ENCODE assay signal across 1 cellular context in the genomic region with DNA sequence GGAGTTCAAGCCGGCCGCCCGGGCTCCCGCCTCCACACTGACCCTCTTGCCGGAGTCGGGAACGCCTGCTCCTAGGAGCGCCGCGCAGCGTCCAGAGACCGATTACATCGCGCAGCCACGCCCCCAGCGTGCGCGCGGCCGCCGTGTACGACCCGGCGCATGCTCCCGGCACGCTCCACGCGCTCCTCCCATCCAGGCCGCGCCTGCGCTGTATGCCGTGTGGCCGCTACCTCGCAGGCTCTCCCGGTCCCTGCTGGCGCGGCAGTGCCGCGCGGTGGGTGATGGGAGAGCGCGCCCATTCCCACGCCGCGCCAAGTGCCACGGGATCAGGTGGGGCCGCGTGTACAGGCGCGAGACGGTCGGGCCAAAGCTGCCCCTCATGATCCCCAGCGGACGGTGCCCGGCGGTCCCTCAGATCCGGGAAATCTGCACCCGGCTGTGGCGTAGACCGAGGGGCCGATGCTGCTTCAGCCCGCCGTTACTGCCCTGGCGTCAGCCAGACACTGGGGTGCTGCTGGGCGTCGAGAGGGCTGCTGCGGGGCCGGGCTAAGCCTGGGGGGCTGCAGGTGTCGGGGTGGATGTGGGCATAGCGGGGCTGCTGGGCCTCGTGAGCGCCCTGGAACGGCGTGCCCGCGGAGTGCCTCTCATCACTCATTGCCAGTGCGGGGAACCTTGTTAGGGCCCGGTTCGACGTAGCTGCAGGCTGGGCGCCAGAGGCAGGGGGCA.
TF ChIP-seq lines count a peak whose summit lies in the region.

A gene with protein sequence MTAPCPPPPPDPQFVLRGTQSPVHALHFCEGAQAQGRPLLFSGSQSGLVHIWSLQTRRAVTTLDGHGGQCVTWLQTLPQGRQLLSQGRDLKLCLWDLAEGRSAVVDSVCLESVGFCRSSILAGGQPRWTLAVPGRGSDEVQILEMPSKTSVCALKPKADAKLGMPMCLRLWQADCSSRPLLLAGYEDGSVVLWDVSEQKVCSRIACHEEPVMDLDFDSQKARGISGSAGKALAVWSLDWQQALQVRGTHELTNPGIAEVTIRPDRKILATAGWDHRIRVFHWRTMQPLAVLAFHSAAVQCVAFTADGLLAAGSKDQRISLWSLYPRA (minus strand): TSS at position 97 of the 726 bp plus-strand sequence. CDS start 33,519 bp downstream, outside the sequence.
A gene with protein sequence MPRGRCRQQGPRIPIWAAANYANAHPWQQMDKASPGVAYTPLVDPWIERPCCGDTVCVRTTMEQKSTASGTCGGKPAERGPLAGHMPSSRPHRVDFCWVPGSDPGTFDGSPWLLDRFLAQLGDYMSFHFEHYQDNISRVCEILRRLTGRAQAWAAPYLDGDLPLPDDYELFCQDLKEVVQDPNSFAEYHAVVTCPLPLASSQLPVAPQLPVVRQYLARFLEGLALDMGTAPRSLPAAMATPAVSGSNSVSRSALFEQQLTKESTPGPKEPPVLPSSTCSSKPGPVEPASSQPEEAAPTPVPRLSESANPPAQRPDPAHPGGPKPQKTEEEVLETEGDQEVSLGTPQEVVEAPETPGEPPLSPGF (minus strand): TSS at position 97 of the 726 bp plus-strand sequence. CDS start 2,613 bp downstream, outside the sequence.

TF ChIP-seq in HEK293, 187 proteins besides CTCF, POLR2A, EP300 and RAD21 (continued from another document):
- TF ChIP-seq, protein P1, sequence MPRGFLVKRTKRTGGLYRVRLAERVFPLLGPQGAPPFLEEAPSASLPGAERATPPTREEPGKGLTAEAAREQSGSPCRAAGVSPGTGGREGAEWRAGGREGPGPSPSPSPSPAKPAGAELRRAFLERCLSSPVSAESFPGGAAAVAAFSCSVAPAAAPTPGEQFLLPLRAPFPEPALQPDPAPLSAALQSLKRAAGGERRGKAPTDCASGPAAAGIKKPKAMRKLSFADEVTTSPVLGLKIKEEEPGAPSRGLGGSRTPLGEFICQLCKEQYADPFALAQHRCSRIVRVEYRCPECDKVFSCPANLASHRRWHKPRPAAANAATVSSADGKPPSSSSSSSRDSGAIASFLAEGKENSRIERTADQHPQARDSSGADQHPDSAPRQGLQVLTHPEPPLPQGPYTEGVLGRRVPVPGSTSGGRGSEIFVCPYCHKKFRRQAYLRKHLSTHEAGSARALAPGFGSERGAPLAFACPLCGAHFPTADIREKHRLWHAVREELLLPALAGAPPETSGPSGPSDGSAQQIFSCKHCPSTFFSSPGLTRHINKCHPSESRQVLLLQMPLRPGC (tag by site-specific recombination; IDR thresholded peaks at IDR 0.05) = peak; percentile 64; the same call in 1 of the 2 replicates
- TF ChIP-seq ZBTB20 (tag by site-specific recombination; IDR thresholded peaks at IDR 0.05) (peak; percentile 85), ZSCAN30 (tag by site-specific recombination; IDR thresholded peaks at IDR 0.05) (peak; percentile 63; the same call in 1 of the 2 replicates), ZFP69B (tag by site-specific recombination; IDR thresholded peaks at IDR 0.05) (peak; percentile 81), FEZF1 (tag by site-specific recombination; IDR thresholded peaks at IDR 0.05) (peak; percentile 21), GLIS1 (tag by site-specific recombination; IDR thresholded peaks at IDR 0.05) (no peak; the same call in 1 of the 2 replicates), SP2 (tag by site-specific recombination; IDR thresholded peaks at IDR 0.05) (peak; percentile 58; the same call in 1 of the 2 replicates), ZNF529 (tag by site-specific recombination; IDR thresholded peaks at IDR 0.05; ENCODE audit: insufficient replicate concordance) (no peak), ZNF138 (tag by site-specific recombination; IDR thresholded peaks at IDR 0.05; ENCODE audit: borderline replicate concordance) (no peak), ZNF169 (tag by site-specific recombination; IDR thresholded peaks at IDR 0.05) (0 out of 2 replicates have a peak, but pooled peaks have one; percentile 31)
- TF ChIP-seq, protein P2, sequence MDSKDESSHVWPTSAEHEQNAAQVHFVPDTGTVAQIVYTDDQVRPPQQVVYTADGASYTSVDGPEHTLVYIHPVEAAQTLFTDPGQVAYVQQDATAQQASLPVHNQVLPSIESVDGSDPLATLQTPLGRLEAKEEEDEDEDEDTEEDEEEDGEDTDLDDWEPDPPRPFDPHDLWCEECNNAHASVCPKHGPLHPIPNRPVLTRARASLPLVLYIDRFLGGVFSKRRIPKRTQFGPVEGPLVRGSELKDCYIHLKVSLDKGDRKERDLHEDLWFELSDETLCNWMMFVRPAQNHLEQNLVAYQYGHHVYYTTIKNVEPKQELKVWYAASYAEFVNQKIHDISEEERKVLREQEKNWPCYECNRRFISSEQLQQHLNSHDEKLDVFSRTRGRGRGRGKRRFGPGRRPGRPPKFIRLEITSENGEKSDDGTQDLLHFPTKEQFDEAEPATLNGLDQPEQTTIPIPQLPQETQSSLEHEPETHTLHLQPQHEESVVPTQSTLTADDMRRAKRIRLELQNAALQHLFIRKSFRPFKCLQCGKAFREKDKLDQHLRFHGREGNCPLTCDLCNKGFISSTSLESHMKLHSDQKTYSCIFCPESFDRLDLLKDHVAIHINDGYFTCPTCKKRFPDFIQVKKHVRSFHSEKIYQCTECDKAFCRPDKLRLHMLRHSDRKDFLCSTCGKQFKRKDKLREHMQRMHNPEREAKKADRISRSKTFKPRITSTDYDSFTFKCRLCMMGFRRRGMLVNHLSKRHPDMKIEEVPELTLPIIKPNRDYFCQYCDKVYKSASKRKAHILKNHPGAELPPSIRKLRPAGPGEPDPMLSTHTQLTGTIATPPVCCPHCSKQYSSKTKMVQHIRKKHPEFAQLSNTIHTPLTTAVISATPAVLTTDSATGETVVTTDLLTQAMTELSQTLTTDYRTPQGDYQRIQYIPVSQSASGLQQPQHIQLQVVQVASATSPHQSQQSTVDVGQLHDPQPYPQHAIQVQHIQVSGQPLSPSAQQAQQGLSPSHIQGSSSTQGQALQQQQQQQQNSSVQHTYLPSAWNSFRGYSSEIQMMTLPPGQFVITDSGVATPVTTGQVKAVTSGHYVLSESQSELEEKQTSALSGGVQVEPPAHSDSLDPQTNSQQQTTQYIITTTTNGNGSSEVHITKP (tag by site-specific recombination; IDR thresholded peaks at IDR 0.05) = 0 out of 2 replicates have a peak, but pooled peaks have one; percentile 55
- TF ChIP-seq, protein P3, sequence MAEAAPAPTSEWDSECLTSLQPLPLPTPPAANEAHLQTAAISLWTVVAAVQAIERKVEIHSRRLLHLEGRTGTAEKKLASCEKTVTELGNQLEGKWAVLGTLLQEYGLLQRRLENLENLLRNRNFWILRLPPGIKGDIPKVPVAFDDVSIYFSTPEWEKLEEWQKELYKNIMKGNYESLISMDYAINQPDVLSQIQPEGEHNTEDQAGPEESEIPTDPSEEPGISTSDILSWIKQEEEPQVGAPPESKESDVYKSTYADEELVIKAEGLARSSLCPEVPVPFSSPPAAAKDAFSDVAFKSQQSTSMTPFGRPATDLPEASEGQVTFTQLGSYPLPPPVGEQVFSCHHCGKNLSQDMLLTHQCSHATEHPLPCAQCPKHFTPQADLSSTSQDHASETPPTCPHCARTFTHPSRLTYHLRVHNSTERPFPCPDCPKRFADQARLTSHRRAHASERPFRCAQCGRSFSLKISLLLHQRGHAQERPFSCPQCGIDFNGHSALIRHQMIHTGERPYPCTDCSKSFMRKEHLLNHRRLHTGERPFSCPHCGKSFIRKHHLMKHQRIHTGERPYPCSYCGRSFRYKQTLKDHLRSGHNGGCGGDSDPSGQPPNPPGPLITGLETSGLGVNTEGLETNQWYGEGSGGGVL (tag by site-specific recombination; IDR thresholded peaks at IDR 0.05) = no peak
- TF ChIP-seq, protein P4, sequence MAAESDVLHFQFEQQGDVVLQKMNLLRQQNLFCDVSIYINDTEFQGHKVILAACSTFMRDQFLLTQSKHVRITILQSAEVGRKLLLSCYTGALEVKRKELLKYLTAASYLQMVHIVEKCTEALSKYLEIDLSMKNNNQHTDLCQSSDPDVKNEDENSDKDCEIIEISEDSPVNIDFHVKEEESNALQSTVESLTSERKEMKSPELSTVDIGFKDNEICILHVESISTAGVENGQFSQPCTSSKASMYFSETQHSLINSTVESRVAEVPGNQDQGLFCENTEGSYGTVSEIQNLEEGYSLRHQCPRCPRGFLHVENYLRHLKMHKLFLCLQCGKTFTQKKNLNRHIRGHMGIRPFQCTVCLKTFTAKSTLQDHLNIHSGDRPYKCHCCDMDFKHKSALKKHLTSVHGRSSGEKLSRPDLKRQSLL (tag by site-specific recombination; IDR thresholded peaks at IDR 0.05) = no peak
